8 cellular contexts compared by ENCODE assay signal in genomic region chr12:9064815-9065606, GRCh38. TPM values are rescaled to one million over a fixed set of nuclear protein-coding genes. Genes with fewer than 3 reads are reported as not detected.
DNase-seq lines count a peak whose midpoint lies in the region; ATAC-seq, FAIRE-seq and TF ChIP-seq lines count a peak whose summit lies in the region.

No MANE protein-coding gene starts in this region.

- CTCF ChIA-PET in CD8-positive, alpha-beta T cell (lab: Charles Lee), result interaction anchor here (1.0 to 2.1 kb wide), 2 partner anchors 15 to 26 kb away, joined by 3 to 13 read pairs; no protein-coding TSS in a partner anchor

- H3K27me3 ChIP-seq in CD8-positive, alpha-beta T cell (ENCODE audit: insufficient read depth, low read length), result no peaks in the 10 kb centered on the region
- H3K27me3 ChIP-seq in neural progenitor cell, result no peaks in the 10 kb centered on the region

- no peak for FAIRE-seq in HTR-8/SVneo (lab: Jason Lieb, UNC)

- intact Hi-C loops in CD8-positive, alpha-beta T cell (cut with DNase I, micrococcal nuclease), result no loop called here
- intact Hi-C loops in Right ventricle myocardium inferior (cut with DNase I), result loop anchor here (2.0 kb wide), 1 partner anchor 50 kb away; the partner anchor contains the start of gene A2M

- no peaks in the 10 kb centered on the region for H3K9me3 ChIP-seq in CD8-positive, alpha-beta T cell (ENCODE audit: low read length)
- H3K9me3 ChIP-seq in neural progenitor cell (ENCODE audit: low read depth), result no peaks in the 10 kb centered on the region

- peak overlapping the region; percentile 54 for H3K4me3 ChIP-seq in CD8-positive, alpha-beta T cell (ENCODE audit: low read depth, low read length)
- H3K4me3 ChIP-seq in neural progenitor cell, result peak overlapping the region; percentile 75

- peaks cover 6% of the 10 kb centered on the region for H3K4me1 ChIP-seq in CD8-positive, alpha-beta T cell (ENCODE audit: insufficient read depth, low read length)
- peaks cover 10% of the 10 kb centered on the region for H3K4me1 ChIP-seq in neural progenitor cell

- H4K20me1 ChIP-seq in neural progenitor cell (ENCODE audit: low read depth), result no peaks in the 10 kb centered on the region

- POLR2A ChIA-PET in CD8-positive, alpha-beta T cell (lab: Charles Lee), result no interaction called here

- H3K9ac ChIP-seq in neural progenitor cell, result peak overlapping the region; percentile 39

- no peaks in the 10 kb centered on the region for H3K9me3 Mint-ChIP-seq in CD8-positive, alpha-beta T cell
- peaks cover 4% of the 10 kb centered on the region for H3K9me3 Mint-ChIP-seq in activated naive CD8-positive, alpha-beta T cell treated with anti-CD3 and anti-CD28 coated beads for 36 hours
- H3K9me3 Mint-ChIP-seq in neural progenitor cell, result no peaks in the 10 kb centered on the region

- ATAC-seq in CD8-positive, alpha-beta T cell, result peak; percentile 33
- peak; percentile 95 for ATAC-seq in Right ventricle myocardium inferior
- ATAC-seq in HG03342 (IDR thresholded peaks at IDR 0.05; ENCODE audit: unreplicated experiment), result no peak
- no peak for ATAC-seq in GM18498 (IDR thresholded peaks at IDR 0.05; ENCODE audit: unreplicated experiment)
- ATAC-seq in GM21786 (IDR thresholded peaks at IDR 0.05; ENCODE audit: unreplicated experiment), result no peak

- peaks cover 12% of the 10 kb centered on the region for H3F3A ChIP-seq in neural progenitor cell (ENCODE audit: low read depth)

- H3K79me2 ChIP-seq in neural progenitor cell (ENCODE audit: low read depth), result no peaks in the 10 kb centered on the region

- TF ChIP-seq CTCF in CD8-positive, alpha-beta T cell (IDR thresholded peaks at IDR 0.05), result no peak
- TF ChIP-seq CTCF in neural progenitor cell (IDR thresholded peaks at IDR 0.05), result no peak

- H3K4me1 Mint-ChIP-seq in CD8-positive, alpha-beta T cell (ENCODE audit: low read depth), result peaks cover 11% of the 10 kb centered on the region
- peaks cover 7% of the 10 kb centered on the region for H3K4me1 Mint-ChIP-seq in activated naive CD8-positive, alpha-beta T cell treated with anti-CD3 and anti-CD28 coated beads for 36 hours
- peaks cover 10% of the 10 kb centered on the region for H3K4me1 Mint-ChIP-seq in neural progenitor cell

- H2AFZ ChIP-seq in neural progenitor cell (replicated peaks), result peak overlapping the region; percentile 81

- H3K27ac ChIP-seq in CD8-positive, alpha-beta T cell (ENCODE audit: low read depth, low read length), result no peak overlapping the region
- peak overlapping the region; percentile 65 for H3K27ac ChIP-seq in neural progenitor cell

- peak overlapping the region; percentile 83 for H3K4me3 Mint-ChIP-seq in CD8-positive, alpha-beta T cell
- peak overlapping the region; percentile 74 for H3K4me3 Mint-ChIP-seq in activated naive CD8-positive, alpha-beta T cell treated with anti-CD3 and anti-CD28 coated beads for 36 hours
- peak overlapping the region; percentile 86 for H3K4me3 Mint-ChIP-seq in neural progenitor cell

- peak overlapping the region; percentile 86 for H3K4me2 ChIP-seq in neural progenitor cell

- no peaks in the 10 kb centered on the region for H3K27me3 Mint-ChIP-seq in CD8-positive, alpha-beta T cell (ENCODE audit: low read depth)
- H3K27me3 Mint-ChIP-seq in activated naive CD8-positive, alpha-beta T cell treated with anti-CD3 and anti-CD28 coated beads for 36 hours, result no peaks in the 10 kb centered on the region
- H3K27me3 Mint-ChIP-seq in neural progenitor cell (ENCODE audit: insufficient read depth, low read depth), result no peaks in the 10 kb centered on the region

- DNase-seq in CD8-positive, alpha-beta T cell, result peak in 2 of 7 experiments; percentile 14 to 18
- DNase-seq in HTR-8/SVneo (ENCODE audit: insufficient read length, low spot score), result peak; percentile 34
- peak; percentile 18 for DNase-seq in activated naive CD8-positive, alpha-beta T cell treated with anti-CD3 and anti-CD28 coated beads for 36 hours
- peak; percentile 83 for DNase-seq in Right ventricle myocardium inferior (ENCODE audit: missing footprints)
- DNase-seq in neural progenitor cell (ENCODE audit: low spot score), result peak; percentile 77

- no peaks in the 10 kb centered on the region for H3K36me3 ChIP-seq in CD8-positive, alpha-beta T cell (ENCODE audit: insufficient read depth, low read length)
- H3K36me3 ChIP-seq in neural progenitor cell, result no peaks in the 10 kb centered on the region

- H3K27ac Mint-ChIP-seq in CD8-positive, alpha-beta T cell, result no peak overlapping the region
- no peak overlapping the region for H3K27ac Mint-ChIP-seq in activated naive CD8-positive, alpha-beta T cell treated with anti-CD3 and anti-CD28 coated beads for 36 hours
- no peak overlapping the region for H3K27ac Mint-ChIP-seq in neural progenitor cell

- peaks cover 2% of the 10 kb centered on the region for H3K36me3 Mint-ChIP-seq in CD8-positive, alpha-beta T cell
- no peaks in the 10 kb centered on the region for H3K36me3 Mint-ChIP-seq in activated naive CD8-positive, alpha-beta T cell treated with anti-CD3 and anti-CD28 coated beads for 36 hours
- H3K36me3 Mint-ChIP-seq in neural progenitor cell, result no peaks in the 10 kb centered on the region

RNA-seq across cellular contexts. Expression of gene A2M, which starts 50.7 kb away (rescaled TPM):
- not detected for total RNA-seq in CD8-positive, alpha-beta T cell
- not detected for total RNA-seq in activated naive CD8-positive, alpha-beta T cell treated with anti-CD3 and anti-CD28 coated beads for 36 hours
- total RNA-seq in Right ventricle myocardium inferior (640 TPM), neural progenitor cell (ENCODE audit: low replicate concordance) (0.03 TPM in 1 of 2 replicates, not detected in the other)

Comparison
In these comparisons a context has a peak if more than half of its experiments do, and no peak if none do; other contexts are left out.
1. ATAC-seq: peak in CD8-positive, alpha-beta T cell (single experiment) and Right ventricle myocardium inferior (single experiment); none in HG03342 (single experiment), GM18498 (single experiment) and GM21786 (single experiment).
2. RNA of gene A2M, which starts 50.7 kb away (total RNA-seq): 640 TPM in Right ventricle myocardium inferior (single experiment); not detected in activated naive CD8-positive, alpha-beta T cell treated with anti-CD3 and anti-CD28 coated beads for 36 hours, not detected in CD8-positive, alpha-beta T cell and 0.03 TPM in neural progenitor cell; every median in the first group is over 100 times any median in the second.
3. Peak in every context shown above with its lines, with median percentiles within 50 percentile points of each other: H3K4me3 Mint-ChIP-seq.